ENCODE assay signal across 1 cellular context in the genomic region with DNA sequence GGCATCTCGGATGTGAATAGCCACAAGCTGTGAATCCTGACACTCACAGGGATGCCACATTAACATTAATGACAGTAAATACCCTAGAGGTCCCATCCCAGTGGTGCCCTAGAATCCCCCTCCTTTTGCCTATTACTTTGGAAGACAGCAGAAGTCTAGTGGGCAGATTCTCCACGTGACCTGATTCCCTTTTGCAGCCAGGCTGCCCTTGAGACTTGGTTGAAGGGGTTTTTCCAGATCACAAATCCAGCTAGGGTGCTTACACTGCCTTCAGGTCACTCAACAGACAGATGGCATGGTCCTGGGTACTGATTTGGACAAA.
TF ChIP-seq lines count a peak whose summit lies in the region.

No MANE protein-coding gene starts in this region.

TF ChIP-seq in K562, 482 proteins besides CTCF, POLR2A, EP300 and RAD21:
- TF ChIP-seq ZNF316 (IDR thresholded peaks at IDR 0.05) = no peak
- no peak for TF ChIP-seq SNIP1 (IDR thresholded peaks at IDR 0.05; ENCODE audit: low read depth)
- TF ChIP-seq ZBTB2 (IDR thresholded peaks at IDR 0.05) = no peak
- TF ChIP-seq HDAC6 (IDR thresholded peaks at IDR 0.05; ENCODE audit: low read depth, low read length) = no peak
- TF ChIP-seq SRF (CRISPR knock-in tag; IDR thresholded peaks at IDR 0.05) = no peak
- TF ChIP-seq, protein P1, sequence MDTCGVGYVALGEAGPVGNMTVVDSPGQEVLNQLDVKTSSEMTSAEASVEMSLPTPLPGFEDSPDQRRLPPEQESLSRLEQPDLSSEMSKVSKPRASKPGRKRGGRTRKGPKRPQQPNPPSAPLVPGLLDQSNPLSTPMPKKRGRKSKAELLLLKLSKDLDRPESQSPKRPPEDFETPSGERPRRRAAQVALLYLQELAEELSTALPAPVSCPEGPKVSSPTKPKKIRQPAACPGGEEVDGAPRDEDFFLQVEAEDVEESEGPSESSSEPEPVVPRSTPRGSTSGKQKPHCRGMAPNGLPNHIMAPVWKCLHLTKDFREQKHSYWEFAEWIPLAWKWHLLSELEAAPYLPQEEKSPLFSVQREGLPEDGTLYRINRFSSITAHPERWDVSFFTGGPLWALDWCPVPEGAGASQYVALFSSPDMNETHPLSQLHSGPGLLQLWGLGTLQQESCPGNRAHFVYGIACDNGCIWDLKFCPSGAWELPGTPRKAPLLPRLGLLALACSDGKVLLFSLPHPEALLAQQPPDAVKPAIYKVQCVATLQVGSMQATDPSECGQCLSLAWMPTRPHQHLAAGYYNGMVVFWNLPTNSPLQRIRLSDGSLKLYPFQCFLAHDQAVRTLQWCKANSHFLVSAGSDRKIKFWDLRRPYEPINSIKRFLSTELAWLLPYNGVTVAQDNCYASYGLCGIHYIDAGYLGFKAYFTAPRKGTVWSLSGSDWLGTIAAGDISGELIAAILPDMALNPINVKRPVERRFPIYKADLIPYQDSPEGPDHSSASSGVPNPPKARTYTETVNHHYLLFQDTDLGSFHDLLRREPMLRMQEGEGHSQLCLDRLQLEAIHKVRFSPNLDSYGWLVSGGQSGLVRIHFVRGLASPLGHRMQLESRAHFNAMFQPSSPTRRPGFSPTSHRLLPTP (IDR thresholded peaks at IDR 0.05; ENCODE audit: borderline replicate concordance, extremely low read depth, insufficient read length) = no peak
- no peak for TF ChIP-seq SMAD2 (IDR thresholded peaks at IDR 0.05; ENCODE audit: low read depth, low read length)
- no peak for TF ChIP-seq ZNF583 (CRISPR knock-in tag; IDR thresholded peaks at IDR 0.05)
- no peak for TF ChIP-seq MED1 (CRISPR knock-in tag; IDR thresholded peaks at IDR 0.05; ENCODE audit: borderline replicate concordance)
- TF ChIP-seq ZNF551 (CRISPR knock-in tag; IDR thresholded peaks at IDR 0.05) = no peak
- TF ChIP-seq E4F1 (CRISPR knock-in tag; IDR thresholded peaks at IDR 0.05; ENCODE audit: borderline replicate concordance) = no peak
- no peak for TF ChIP-seq CBX2 (IDR thresholded peaks at IDR 0.05; ENCODE audit: insufficient read depth, low read length, poor library complexity, severe bottlenecking)
- no peak for TF ChIP-seq ZNF707 (CRISPR knock-in tag; conservative IDR thresholded peaks at IDR 0.05)
- no peak for TF ChIP-seq ZC3H4 (CRISPR knock-in tag; IDR thresholded peaks at IDR 0.05; ENCODE audit: borderline replicate concordance)
- TF ChIP-seq, protein P2, sequence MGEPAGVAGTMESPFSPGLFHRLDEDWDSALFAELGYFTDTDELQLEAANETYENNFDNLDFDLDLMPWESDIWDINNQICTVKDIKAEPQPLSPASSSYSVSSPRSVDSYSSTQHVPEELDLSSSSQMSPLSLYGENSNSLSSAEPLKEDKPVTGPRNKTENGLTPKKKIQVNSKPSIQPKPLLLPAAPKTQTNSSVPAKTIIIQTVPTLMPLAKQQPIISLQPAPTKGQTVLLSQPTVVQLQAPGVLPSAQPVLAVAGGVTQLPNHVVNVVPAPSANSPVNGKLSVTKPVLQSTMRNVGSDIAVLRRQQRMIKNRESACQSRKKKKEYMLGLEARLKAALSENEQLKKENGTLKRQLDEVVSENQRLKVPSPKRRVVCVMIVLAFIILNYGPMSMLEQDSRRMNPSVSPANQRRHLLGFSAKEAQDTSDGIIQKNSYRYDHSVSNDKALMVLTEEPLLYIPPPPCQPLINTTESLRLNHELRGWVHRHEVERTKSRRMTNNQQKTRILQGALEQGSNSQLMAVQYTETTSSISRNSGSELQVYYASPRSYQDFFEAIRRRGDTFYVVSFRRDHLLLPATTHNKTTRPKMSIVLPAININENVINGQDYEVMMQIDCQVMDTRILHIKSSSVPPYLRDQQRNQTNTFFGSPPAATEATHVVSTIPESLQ (CRISPR knock-in tag; IDR thresholded peaks at IDR 0.05) = no peak
- TF ChIP-seq, protein P3, sequence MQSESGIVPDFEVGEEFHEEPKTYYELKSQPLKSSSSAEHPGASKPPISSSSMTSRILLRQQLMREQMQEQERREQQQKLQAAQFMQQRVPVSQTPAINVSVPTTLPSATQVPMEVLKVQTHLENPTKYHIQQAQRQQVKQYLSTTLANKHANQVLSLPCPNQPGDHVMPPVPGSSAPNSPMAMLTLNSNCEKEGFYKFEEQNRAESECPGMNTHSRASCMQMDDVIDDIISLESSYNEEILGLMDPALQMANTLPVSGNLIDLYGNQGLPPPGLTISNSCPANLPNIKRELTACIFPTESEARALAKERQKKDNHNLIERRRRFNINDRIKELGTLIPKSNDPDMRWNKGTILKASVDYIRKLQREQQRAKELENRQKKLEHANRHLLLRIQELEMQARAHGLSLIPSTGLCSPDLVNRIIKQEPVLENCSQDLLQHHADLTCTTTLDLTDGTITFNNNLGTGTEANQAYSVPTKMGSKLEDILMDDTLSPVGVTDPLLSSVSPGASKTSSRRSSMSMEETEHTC (IDR thresholded peaks at IDR 0.05) = no peak
- no peak for TF ChIP-seq GABPA (tag; conservative IDR thresholded peaks at IDR 0.05; ENCODE audit: low read depth)
